10 cellular contexts compared by ENCODE assay signal in genomic region chr4:140003851-140004579, GRCh38.
DNase-seq lines count a peak whose midpoint lies in the region; ATAC-seq and TF ChIP-seq lines count a peak whose summit lies in the region.
"Had no signal": no experiment of that assay in that cellular context is flagged by ENCODE, and none has a peak within 500 bp of the region (broad histone marks: within the 10 kb centered on the region; RNA-seq: fewer than 3 reads in every experiment).

No MANE protein-coding gene starts in this region.

- ATAC-seq in left lung (peak; percentile 46), HG03159 (IDR thresholded peaks at IDR 0.05; ENCODE audit: unreplicated experiment) (no peak), GM21360 (IDR thresholded peaks at IDR 0.05; ENCODE audit: unreplicated experiment) (no peak)
- ATAC-seq: activated T-cell treated with anti-CD3 and anti-CD28 coated beads, Interleukin-2, amount 50 U/mL, for 72 hours had no signal

- no peak for TF ChIP-seq CTCF in left lung (IDR thresholded peaks at IDR 0.05)

- no peak overlapping the region for H3K27ac ChIP-seq in HUES64 (ENCODE audit: low read depth, low read length)
- H3K27ac ChIP-seq in caudate nucleus (ENCODE audit: low read depth, low read length), result peak overlapping the region; percentile 68
- peak overlapping the region; percentile 40 to 64 for H3K27ac ChIP-seq in left lung
- H3K27ac ChIP-seq in skeletal muscle tissue (ENCODE audit: low read depth, low read length), result peak overlapping the region; percentile 4

- 54% methylated on average over 7 of the region's 7 CpGs for WGBS in HUES64

- H3K9me3 ChIP-seq in HUES64 (ENCODE audit: insufficient read depth, low read depth, low read length) (no peaks in the 10 kb centered on the region), left lung (no peaks in the 10 kb centered on the region), skeletal muscle tissue (ENCODE audit: control insufficient read depth in 3 of 3, low read length in 3 of 3) (no peaks in the 10 kb centered on the region)

- intact Hi-C loops in left lung (cut with DNase I), result no loop called here

- H3K36me3 ChIP-seq in HUES64 (ENCODE audit: insufficient read depth, low read length), result no peaks in the 10 kb centered on the region
- no peaks in the 10 kb centered on the region for H3K36me3 ChIP-seq in left lung
- no peaks in the 10 kb centered on the region for H3K36me3 ChIP-seq in skeletal muscle tissue (ENCODE audit: control insufficient read depth in 3 of 3, insufficient read depth in 3 of 3, low read length in 3 of 3)

- H3K9ac ChIP-seq in HUES64 (ENCODE audit: low read depth, low read length), result no peak overlapping the region
- peak overlapping the region; percentile 26 to 65 (median 65) for H3K9ac ChIP-seq in skeletal muscle tissue (ENCODE audit: low read depth in 1 of 3, low read length in 3 of 3)

- H3K27me3 ChIP-seq in HUES64 (ENCODE audit: insufficient read depth, low read length), result peaks cover 17% of the 10 kb centered on the region
- H3K27me3 ChIP-seq in left lung, result no peaks in the 10 kb centered on the region
- no peaks in the 10 kb centered on the region for H3K27me3 ChIP-seq in skeletal muscle tissue (ENCODE audit: control insufficient read depth in 3 of 3, insufficient read depth in 3 of 3, low read length in 3 of 3)

- H3K4me1 ChIP-seq in HUES64 (ENCODE audit: insufficient read depth, low read length) (peaks cover 25% of the 10 kb centered on the region), left lung (peaks cover 5 to 22% of the 10 kb centered on the region in 2 donors), skeletal muscle tissue (ENCODE audit: control insufficient read depth in 3 of 3, insufficient read depth in 3 of 3, low read length in 3 of 3) (peaks cover 6 to 12% (median 6%) of the 10 kb centered on the region in 3 donors)

- H3K4me3 ChIP-seq in HUES64 (ENCODE audit: low read length), result peak overlapping the region; percentile 35
- H3K4me3 ChIP-seq in left lung, result peak overlapping the region; percentile 18 to 21
- H3K4me3 ChIP-seq in skeletal muscle tissue (ENCODE audit: low read length in 3 of 3), result peak overlapping the region; percentile 41 to 63 (median 61)

- peak in 9 of 61 donors; percentile 11 to 56 (median 28) for DNase-seq in caudate nucleus (lab: John Stamatoyannopoulos, UW)
- no peak for DNase-seq in left lung
- DNase-seq in COR-L47 (lab: John Stamatoyannopoulos, UW), result no peak
- no peak for DNase-seq in NCI-H2196 treated with DMSO at 0.1 percent for 48 hours (lab: John Stamatoyannopoulos, UW; ENCODE audit: unreplicated experiment)
- DNase-seq: activated T-cell treated with anti-CD3 and anti-CD28 coated beads, Interleukin-2, amount 50 U/mL, for 72 hours; GF-D8 had no signal
